10 cellular contexts compared by ENCODE assay signal in genomic region chr1:160400284-160400645, GRCh38. TPM values are rescaled to one million over a fixed set of nuclear protein-coding genes. Genes with fewer than 3 reads are reported as not detected.
DNase-seq lines count a peak whose midpoint lies in the region; ATAC-seq and TF ChIP-seq lines count a peak whose summit lies in the region.
"Had no signal": no experiment of that assay in that cellular context is flagged by ENCODE, and none has a peak within 500 bp of the region (broad histone marks: within the 10 kb centered on the region; RNA-seq: fewer than 3 reads in every experiment).

TSS of gene VANGL2 (plus strand) at chr1:160400564. CDS start at chr1:160415838, 15,274 bp downstream.

- TF ChIP-seq POLR2A in heart left ventricle (IDR thresholded peaks at IDR 0.05), result no peak
- TF ChIP-seq POLR2A in ovary (IDR thresholded peaks at IDR 0.05), result no peak
- TF ChIP-seq POLR2A in GM18505 (IDR thresholded peaks at IDR 0.05; ENCODE audit: borderline replicate concordance, extremely low read depth, insufficient read depth, insufficient read length), result no peak

- H3K36me3 ChIP-seq in heart left ventricle (no peaks in the 10 kb centered on the region), ovary (no peaks in the 10 kb centered on the region), aorta (ENCODE audit: control insufficient read depth in 1 of 2, insufficient read depth in 2 of 2, low read length in 1 of 2) (no peaks in the 10 kb centered on the region)

- WGBS in heart left ventricle, 4 donors, result 0 to 1% (median 0%) methylated on average over 19 to 30 of the region's 32 CpGs; no CpG with 5 or more reads in 1 of the 4 donors
- WGBS in ovary, 3 donors, result 1 to 3% (median 1%) methylated on average over 25 to 32 of the region's 32 CpGs
- whole genome bisulfite sequencing in aorta, 2 donors, result 1 to 2% methylated on average over 12 to 31 of the region's 32 CpGs

- no peak for TF ChIP-seq EP300 in ovary (IDR thresholded peaks at IDR 0.05)

- no peaks in the 10 kb centered on the region for H3K9me3 ChIP-seq in heart left ventricle
- no peaks in the 10 kb centered on the region for H3K9me3 ChIP-seq in ovary
- no peaks in the 10 kb centered on the region for H3K9me3 ChIP-seq in aorta (ENCODE audit: control insufficient read depth, low read length)

- H3K27me3 ChIP-seq in heart left ventricle, result peaks cover 0 to 20% (median 0%) of the 10 kb centered on the region in 9 donors
- no peaks in the 10 kb centered on the region for H3K27me3 ChIP-seq in ovary
- peaks cover 0 to 2% of the 10 kb centered on the region in 2 donors for H3K27me3 ChIP-seq in aorta (ENCODE audit: control insufficient read depth in 1 of 2, insufficient read depth in 2 of 2, low read length in 1 of 2)

- H3K9me3 Mint-ChIP-seq in activated naive CD8-positive, alpha-beta T cell treated with anti-CD3 and anti-CD28 coated beads for 36 hours, result no peaks in the 10 kb centered on the region

- H3K27ac Mint-ChIP-seq in activated naive CD8-positive, alpha-beta T cell treated with anti-CD3 and anti-CD28 coated beads for 36 hours, result no peak within 1 kb of the TSS

- no peaks in the 10 kb centered on the region for H3K36me3 Mint-ChIP-seq in activated naive CD8-positive, alpha-beta T cell treated with anti-CD3 and anti-CD28 coated beads for 36 hours

- peak within 1 kb of the TSS in 8 of 12 donors; percentile 11 to 80 (median 66) for H3K27ac ChIP-seq in heart left ventricle
- peak within 1 kb of the TSS; percentile 43 to 85 for H3K27ac ChIP-seq in ovary
- no peak within 1 kb of the TSS for H3K27ac ChIP-seq in aorta (ENCODE audit: low read depth in 1 of 2, low read length in 2 of 2)
- H3K27ac ChIP-seq: C4-2B had no signal

- H3K4me3 ChIP-seq in heart left ventricle, result peak within 1 kb of the TSS; percentile 63 to 85 (median 74)
- H3K4me3 ChIP-seq in ovary, result peak within 1 kb of the TSS; percentile 84
- H3K4me3 ChIP-seq in aorta (ENCODE audit: low read length in 2 of 2), result peak within 1 kb of the TSS; percentile 15 to 16

- peak within 1 kb of the TSS; percentile 53 for H3K4me3 Mint-ChIP-seq in activated naive CD8-positive, alpha-beta T cell treated with anti-CD3 and anti-CD28 coated beads for 36 hours

- ATAC-seq in heart left ventricle (peak; percentile 23 to 85 (median 81)), aorta (ENCODE audit: low FRiP score) (peak; percentile 90), GM18505 (IDR thresholded peaks at IDR 0.05; ENCODE audit: unreplicated experiment) (no peak)

- H3K4me1 ChIP-seq in heart left ventricle, result peaks cover 0 to 47% (median 12%) of the 10 kb centered on the region in 12 donors
- peaks cover 10% of the 10 kb centered on the region for H3K4me1 ChIP-seq in ovary (ENCODE audit: insufficient read depth)
- H3K4me1 ChIP-seq in aorta (ENCODE audit: control insufficient read depth in 1 of 2, insufficient read depth in 2 of 2, low read length in 2 of 2), result no peaks in the 10 kb centered on the region

- DNase-seq in NCI-H524 (lab: John Stamatoyannopoulos, UW) (peak; percentile 55 to 69), NCI-H524 treated with DMSO at 0.1 percent for 48 hours (lab: John Stamatoyannopoulos, UW) (no peak), NCI-H526 (lab: John Stamatoyannopoulos, UW) (peak; percentile 67 to 95), heart left ventricle (peak; percentile 76 to 90 (median 84)), ovary (peak; percentile 83 to 94 (median 92)), aorta (peak; percentile 72 to 86)
- peak; percentile 68 for DNase-seq in activated naive CD8-positive, alpha-beta T cell treated with anti-CD3 and anti-CD28 coated beads for 36 hours

- peaks cover 2% of the 10 kb centered on the region for H3K4me1 Mint-ChIP-seq in activated naive CD8-positive, alpha-beta T cell treated with anti-CD3 and anti-CD28 coated beads for 36 hours

- intact Hi-C loops in heart left ventricle (cut with DNase I) (no loop called here), ovary (cut with DNase I) (no loop called here), aorta (cut with DNase I) (no loop called here)

- TF ChIP-seq CTCF in heart left ventricle (IDR thresholded peaks at IDR 0.05) (peak in 1 of 12 donors; percentile 9), ovary (IDR thresholded peaks at IDR 0.05) (no peak)

- H3K27me3 Mint-ChIP-seq in activated naive CD8-positive, alpha-beta T cell treated with anti-CD3 and anti-CD28 coated beads for 36 hours, result peaks cover 15% of the 10 kb centered on the region

RNA-seq across cellular contexts. Expression of gene VANGL2, which starts in this region (rescaled TPM):
- under 1 TPM; 0.24 to 0.31 TPM for total RNA-seq in activated naive CD8-positive, alpha-beta T cell treated with anti-CD3 and anti-CD28 coated beads for 36 hours
- total RNA-seq in heart left ventricle (1 to 10 TPM; 1.4 to 3.2 (median 2.0) TPM), ovary (10 to 100 TPM in 3 of 7 donors, 1 to 10 TPM in 4; 5.6 to 18.4 (median 10.0) TPM), aorta (1 to 10 TPM; 1.3 to 4.4 TPM)
- polyA plus RNA-seq in heart left ventricle (1 to 10 TPM in 1 of 2 donors, under 1 TPM in 1; 0.94 to 1.4 TPM), ovary (1 to 10 TPM; 7.1 to 8.1 TPM), aorta (under 1 TPM; 0.26 to 0.50 TPM)
- total RNA-seq: dermis microvascular lymphatic vessel endothelial cell had no signal

Comparison
In these comparisons a context has a peak if more than half of its experiments do, and no peak if none do; other contexts are left out.
1. Peak in DNase-seq in activated naive CD8-positive, alpha-beta T cell treated with anti-CD3 and anti-CD28 coated beads for 36 hours; RNA of the gene not detected or under 1 TPM.
2. H3K27ac ChIP-seq: peak in heart left ventricle (8 of 12) and ovary (2 of 2); none in aorta (0 of 2).
3. H3K4me3 ChIP-seq: peak in every context shown above with its lines; median percentile 84 in ovary; 74 in heart left ventricle; 16 in aorta.